Comparison of ENCODE assay signal across 34 cellular contexts in genomic region chr9:18973348-18973747, GRCh38. TPM values are rescaled to one million over a fixed set of nuclear protein-coding genes. Genes with fewer than 3 reads are reported as not detected.
DNase-seq lines count a peak whose midpoint lies in the region; ATAC-seq, FAIRE-seq and TF ChIP-seq lines count a peak whose summit lies in the region.
"Had no signal": no experiment of that assay in that cellular context is flagged by ENCODE, and none has a peak within 500 bp of the region (broad histone marks: within the 10 kb centered on the region; RNA-seq: fewer than 3 reads in every experiment).

No MANE protein-coding gene starts in this region.

- H3K4me1 ChIP-seq in K562 (replicated peaks in 1 of 2; ENCODE audit: control insufficient read depth in 2 of 2, insufficient read depth in 2 of 2, low read length in 2 of 2), result no peaks in the 10 kb centered on the region
- H3K4me1 ChIP-seq: A549, BE2C, Caco-2 had no signal

- H3K4me3 ChIP-seq in K562, result no peak overlapping the region
- no peak overlapping the region for H3K4me3 ChIP-seq in H7 (ENCODE audit: insufficient read depth, low read depth, low read length)
- H3K4me3 ChIP-seq: A549; BLaER1; BLaER1 treated with 17β-estradiol and CSF1 and Interleukin-3, amounts not matched to agents 10 nM and 100 nM had no signal

- no peaks in the 10 kb centered on the region for H4K20me1 ChIP-seq in K562 (replicated peaks; ENCODE audit: control insufficient read depth, insufficient read depth, low read length)
- H4K20me1 ChIP-seq: BLaER1; BLaER1 treated with 17β-estradiol and CSF1 and Interleukin-3, amounts not matched to agents 10 nM and 100 nM had no signal

- FAIRE-seq in K562 (lab: Jason Lieb, UNC), result no peak
- FAIRE-seq: A204.1, D721Med had no signal

- no peak for TF ChIP-seq EP300 in K562 (IDR thresholded peaks at IDR 0.05; ENCODE audit: low read length)

- in situ Hi-C loops in K562 (cut with MboI), result no loop called here

- no peak for TF ChIP-seq RAD21 in K562 (CRISPR knock-in tag; conservative IDR thresholded peaks at IDR 0.05 in 1 of 2, IDR thresholded peaks at IDR 0.05 in 1 of 2)

- POLR2A ChIA-PET in K562 (lab: Yijun Ruan, JAX), result interaction anchor here (1.0 kb wide), 1 partner anchor 11 kb away, joined by 3 read pairs; no protein-coding TSS in a partner anchor

- no peak overlapping the region for H3K27ac ChIP-seq in K562 (ENCODE audit: extremely low read depth, low read depth, low read length)
- H3K27ac ChIP-seq: 22Rv1; A549; BLaER1; BLaER1 treated with 17β-estradiol and CSF1 and Interleukin-3, amounts not matched to agents 10 nM and 100 nM had no signal

- BruUV-seq in K562 (replicated peaks; lab: Mats Ljungman, UMichigan), result no TSS peak

- H2AFZ ChIP-seq in K562 (ENCODE audit: low read depth, low read length), result no peak overlapping the region

- H3K27me3 ChIP-seq in K562 (ENCODE audit: control insufficient read depth in 2 of 2, insufficient read depth in 2 of 2, low read length in 2 of 2) (no peaks in the 10 kb centered on the region), H7 (ENCODE audit: control insufficient read depth, insufficient read depth, low read length) (no peaks in the 10 kb centered on the region)
- H3K27me3 ChIP-seq: BLaER1; BLaER1 treated with 17β-estradiol and CSF1 and Interleukin-3, amounts not matched to agents 10 nM and 100 nM had no signal

- no peak for ATAC-seq in K562
- ATAC-seq: A549; CD8-positive, alpha-beta T cell had no signal

- no peaks in the 10 kb centered on the region for H3K36me3 ChIP-seq in K562 (ENCODE audit: control insufficient read depth, insufficient read depth, low read length)
- H3K36me3 ChIP-seq in H7 (replicated peaks; ENCODE audit: control insufficient read depth, insufficient read depth, low read length), result no peaks in the 10 kb centered on the region
- H3K36me3 ChIP-seq: BE2C; BLaER1; BLaER1 treated with 17β-estradiol and CSF1 and Interleukin-3, amounts not matched to agents 10 nM and 100 nM had no signal

- no peaks in the 10 kb centered on the region for H3K9me3 ChIP-seq in K562 (replicated peaks; ENCODE audit: control insufficient read depth, insufficient read depth, low read depth, low read length)
- H3K9me3 ChIP-seq: A549, BE2C, Caco-2 had no signal

- no peak for TF ChIP-seq CTCF in K562 (IDR thresholded peaks at IDR 0.05 in 2 of 3, conservative IDR thresholded peaks at IDR 0.05 in 1 of 3; ENCODE audit: insufficient read depth in 2 of 3, low read depth in 1 of 3, low read length in 3 of 3)

- no peak for TF ChIP-seq POLR2A in K562 (conservative IDR thresholded peaks at IDR 0.05)

- no peak overlapping the region for H3K9ac ChIP-seq in K562 (ENCODE audit: insufficient read depth in 1 of 2, low read depth in 2 of 2, low read length in 2 of 2)
- H3K9ac ChIP-seq: BLaER1; BLaER1 treated with 17β-estradiol and CSF1 and Interleukin-3, amounts not matched to agents 10 nM and 100 nM had no signal

- CTCF ChIA-PET in K562 (lab: Yijun Ruan, JAX; ENCODE audit: low intra/inter-chr PET ratio), result no interaction called here

- H3K4me2 ChIP-seq in K562 (ENCODE audit: insufficient read depth, low read length), result no peak overlapping the region
- H3K4me2 ChIP-seq: A549; BLaER1; BLaER1 treated with 17β-estradiol and CSF1 and Interleukin-3, amounts not matched to agents 10 nM and 100 nM had no signal

- intact Hi-C loops in K562 (cut with micrococcal nuclease), result no loop called here

- WGBS in K562 (ENCODE audit: insufficient coverage, low coverage, missing lambda C conversion rate), result 0% methylated on average over 2 of the region's 2 CpGs

- peak in 2 of 4 experiments; percentile 0 to 6 for DNase-seq in K562 (ENCODE audit: extremely low read depth in 1 of 4, low spot score in 3 of 4)
- no peak for DNase-seq in H7
- DNase-seq: 8988T; ACHN; AML-193; BE2C; C1 segment of cervical spinal cord; Caco-2; Calu3; CD4-positive, alpha-beta memory T cell; CD4-positive, alpha-beta T cell; CD4-positive, CD25-positive, alpha-beta regulatory T cell; CD8-positive, alpha-beta memory T cell; CD8-positive, alpha-beta T cell; COR-L47; DMS 273 treated with DMSO at 0.1 percent for 48 hours; DMS153; DMS53; DMS79; DMS79 treated with DMSO at 0.1 percent for 48 hours; DND-41; EL had no signal

- H3K79me2 ChIP-seq in K562 (ENCODE audit: control insufficient read depth, insufficient read depth, low read length), result no peaks in the 10 kb centered on the region

- no peaks in the 10 kb centered on the region for H3K9me1 ChIP-seq in K562 (ENCODE audit: control insufficient read depth, insufficient read depth, low read length)

TF ChIP-seq in K562, 482 proteins besides CTCF, POLR2A, EP300 and RAD21 (continues in another document):
- TF ChIP-seq ZNF143 (CRISPR knock-in tag; IDR thresholded peaks at IDR 0.05) (no peak), MCM3 (IDR thresholded peaks at IDR 0.05) (no peak), TBP (optimal IDR thresholded peaks at IDR 0.05; ENCODE audit: low read depth, low read length) (no peak), CREB1 (IDR thresholded peaks at IDR 0.05) (no peak), CREB1 (CRISPR knock-in tag; IDR thresholded peaks at IDR 0.05) (no peak), SRSF1 (IDR thresholded peaks at IDR 0.05; ENCODE audit: low read depth, low read length) (no peak), ZSCAN32 (CRISPR knock-in tag; IDR thresholded peaks at IDR 0.05) (no peak), RBM15 (IDR thresholded peaks at IDR 0.05; ENCODE audit: insufficient read depth, low read length) (no peak), NKRF (IDR thresholded peaks at IDR 0.05; ENCODE audit: borderline replicate concordance) (no peak), SP1 (CRISPR knock-in tag; IDR thresholded peaks at IDR 0.05) (no peak), ZBTB2 (IDR thresholded peaks at IDR 0.05) (no peak), ZNF175 (CRISPR knock-in tag; IDR thresholded peaks at IDR 0.05; ENCODE audit: low read depth) (no peak)

RNA-seq across cellular contexts. Expression of gene SAXO1, which starts 59.7 kb away (rescaled TPM):
- not detected in 2 replicates for total RNA-seq in K562 (2011; cell fraction: chromatin; rRNA removed; ENCODE audit: low replicate concordance)
- total RNA-seq in K562 (2011; cell fraction: nucleolus; rRNA removed), result 0.13 TPM in 1 of 2 replicates, not detected in the other
- not detected in 2 replicates for total RNA-seq in K562 (2011; cell fraction: nucleoplasm; rRNA removed)
- total RNA-seq in K562 (2014; rRNA removed), result not detected in 2 replicates
- total RNA-seq in K562 (2014; rRNA removed; fragmentation: Illumina TruSeq; extraction: Trizol), result not detected in 2 replicates
- not detected in 2 replicates for total RNA-seq in K562 (2015; rRNA removed; fragmentation: Illumina TruSeq; extraction: Trizol)
- total RNA-seq in K562 (2021), result not detected in 2 replicates
- 0.04 TPM in 1 of 2 replicates, not detected in the other for polyA plus RNA-seq in K562 (2011; rRNA removed)
- polyA plus RNA-seq in K562 (2011; cell fraction: cytosol; rRNA removed), result not detected in 2 replicates
- polyA plus RNA-seq in K562 (2011; cell fraction: nucleus; rRNA removed), result not detected in 2 replicates
- 0.03 TPM in 1 of 2 replicates, not detected in the other for polyA plus RNA-seq in K562 (2012)
- not detected in 2 replicates for polyA plus RNA-seq in K562 (2014; fragmentation: Illumina TruSeq; extraction: Trizol)
- polyA plus RNA-seq in K562 (2014; fragmentation: Nextera tagmentation; extraction: Ambion mirVana), result not detected
- not detected in 2 replicates for polyA plus RNA-seq in K562 (2014; rRNA removed)
- polyA minus RNA-seq in K562 (2011; rRNA and poly(A)+ RNA removed), result 0.06 TPM in 1 of 2 replicates, not detected in the other
- polyA minus RNA-seq in K562 (2011; cell fraction: cytosol; rRNA and poly(A)+ RNA removed), result not detected in 2 replicates
- not detected in 2 replicates for polyA minus RNA-seq in K562 (2011; cell fraction: nucleus; rRNA and poly(A)+ RNA removed)
- 0.21 and 0.48 TPM in 2 replicates for total RNA-seq in H7 (2014; rRNA removed; shearing (Covaris generic))
- total RNA-seq: A172; A673; B cell; Calu3; CD8-positive, alpha-beta memory T cell; Daoy had no signal
- polyA plus RNA-seq: A549; BJ; CD14-positive monocyte; CD8-positive, alpha-beta memory T cell had no signal
